12 cellular contexts compared by ENCODE assay signal in genomic region chr9:108331596-108331995, GRCh38.
DNase-seq lines count a peak whose midpoint lies in the region; ATAC-seq and TF ChIP-seq lines count a peak whose summit lies in the region.
"Had no signal": no experiment of that assay in that cellular context is flagged by ENCODE, and none has a peak within 500 bp of the region (broad histone marks: within the 10 kb centered on the region; RNA-seq: fewer than 3 reads in every experiment).

No MANE protein-coding gene starts in this region.

- no peak overlapping the region for H3K4me3 ChIP-seq in PC-3 (ENCODE audit: low read length)
- H3K4me3 ChIP-seq: A549, GM23248, K562 had no signal

- no peak overlapping the region for H2AFZ ChIP-seq in PC-3 (ENCODE audit: low read length)
- H2AFZ ChIP-seq: GM23248 had no signal

- DNase-seq in ELF-1 (ENCODE audit: low read depth, low spot score) (peak; percentile 38), PC-3 (peak; percentile 7), islet precursor cell (peak; percentile 64), GOT3 (lab: John Stamatoyannopoulos, UW) (no peak), AG08396 (ENCODE audit: low spot score) (no peak)
- DNase-seq: CD4-positive, CD25-positive, alpha-beta regulatory T cell; GM23248; H9 had no signal

- no peaks in the 10 kb centered on the region for H3K36me3 ChIP-seq in PC-3 (ENCODE audit: low read depth, low read length)

- 0 out of 2 replicates have a peak, but pooled peaks cover 4% of the 10 kb centered on the region for H3K9me3 ChIP-seq in PC-3 (ENCODE audit: low read length)

- H4K20me1 ChIP-seq in PC-3 (ENCODE audit: low read length), result no peaks in the 10 kb centered on the region

- no peak for TF ChIP-seq CTCF in PC-3 (conservative IDR thresholded peaks at IDR 0.05; ENCODE audit: low read depth, low read length)

- intact Hi-C loops in PC-3 (cut with micrococcal nuclease), result no loop called here

- H3K9me2 ChIP-seq in PC-3 (replicated peaks; ENCODE audit: low read length), result no peaks in the 10 kb centered on the region

- no peak overlapping the region for H3K9ac ChIP-seq in PC-3 (ENCODE audit: low read length)
- H3K9ac ChIP-seq: GM23248 had no signal

- no peaks in the 10 kb centered on the region for H3K79me2 ChIP-seq in PC-3 (ENCODE audit: low read length)

- no TSS peak for BruUV-seq in PC-3 (replicated peaks; lab: Mats Ljungman, UMichigan)

- no peak overlapping the region for H3K27ac ChIP-seq in PC-3 (ENCODE audit: low read length)
- H3K27ac ChIP-seq: A549, GM23248, HL-60 had no signal

- ATAC-seq in PC-3, result no peak
- no peak for ATAC-seq in HG03108 (IDR thresholded peaks at IDR 0.05; ENCODE audit: unreplicated experiment)
- ATAC-seq: A549, K562 had no signal

- H3K27me3 ChIP-seq in PC-3 (ENCODE audit: low read length), result no peaks in the 10 kb centered on the region

- H3F3A ChIP-seq in PC-3 (ENCODE audit: low read length, unreplicated experiment), result no peaks in the 10 kb centered on the region

- CTCF ChIA-PET in PC-3 (lab: Charles Lee), result no interaction called here

- no peaks in the 10 kb centered on the region for H3K4me1 ChIP-seq in PC-3 (ENCODE audit: insufficient read depth, low read length)
- H3K4me1 ChIP-seq: A549 had no signal

- H3K4me2 ChIP-seq in PC-3 (ENCODE audit: low read length), result no peak overlapping the region
- H3K4me2 ChIP-seq: A549 had no signal

- POLR2A ChIA-PET in PC-3 (lab: Charles Lee; ENCODE audit: unreplicated experiment), result no interaction called here

Comparison
In these comparisons a context has a peak if more than half of its experiments do, and no peak if none do; other contexts are left out.
1. DNase-seq: peak in ELF-1 (single experiment), PC-3 (single experiment) and islet precursor cell (single experiment); none in GOT3 (single experiment) and AG08396 (single experiment).